20 cellular contexts compared by ENCODE assay signal in genomic region chr7:100689230-100690135, GRCh38. TPM values are rescaled to one million over a fixed set of nuclear protein-coding genes. Genes with fewer than 3 reads are reported as not detected.
DNase-seq lines count a peak whose midpoint lies in the region; ATAC-seq, FAIRE-seq and TF ChIP-seq lines count a peak whose summit lies in the region.
"Had no signal": no experiment of that assay in that cellular context is flagged by ENCODE, and none has a peak within 500 bp of the region (broad histone marks: within the 10 kb centered on the region; RNA-seq: fewer than 3 reads in every experiment).

No MANE protein-coding gene starts in this region.

- peaks cover 23% of the 10 kb centered on the region for H3K79me1 ChIP-seq in neuronal stem cell (ENCODE audit: low read depth, low read length)

- no peak for TF ChIP-seq RAD21 in K562 (CRISPR knock-in tag; conservative IDR thresholded peaks at IDR 0.05 in 1 of 2, IDR thresholded peaks at IDR 0.05 in 1 of 2)

- no peak overlapping the region for H2AFZ ChIP-seq in K562 (ENCODE audit: low read depth, low read length)
- no peak overlapping the region for H2AFZ ChIP-seq in neuronal stem cell (ENCODE audit: low read length)

- H3K4ac ChIP-seq in neuronal stem cell (ENCODE audit: low read length) = no peak overlapping the region

- no peak overlapping the region for H3K4me3 ChIP-seq in HEK293 (ENCODE audit: low read depth, low read length)
- no peak overlapping the region for H3K4me3 ChIP-seq in K562
- no peak overlapping the region for H3K4me3 ChIP-seq in neuronal stem cell (ENCODE audit: low read length in 2 of 2)
- H3K4me3 ChIP-seq: gastroesophageal sphincter, prostate gland, thyroid gland had no signal

- H4K91ac ChIP-seq in neuronal stem cell (ENCODE audit: low read depth, low read length, poor library complexity) = no peak overlapping the region

- no peak overlapping the region for H2BK120ac ChIP-seq in neuronal stem cell (ENCODE audit: low read depth, low read length)

- 91% methylated on average over 18 of the region's 18 CpGs for WGBS in K562 (ENCODE audit: insufficient coverage, low coverage, missing lambda C conversion rate)
- WGBS in neuronal stem cell (ENCODE audit: extremely low coverage in 2 of 2, insufficient read length in 2 of 2, insufficient replicate concordance in 1 of 2), 2 donors = no CpG with 5 or more reads among the region's 18 CpGs

- BruUV-seq in K562 (replicated peaks; lab: Mats Ljungman, UMichigan) = no TSS peak

- in situ Hi-C loops in K562 (cut with MboI) = no loop called here

- peaks cover 0 to 59% of the 10 kb centered on the region in 2 experiments; a peak in 2 of 3 replicates for H3K36me3 ChIP-seq in HEK293 (ENCODE audit: control insufficient read depth in 2 of 2, insufficient read depth in 1 of 2, low read length in 2 of 2)
- H3K36me3 ChIP-seq in K562 (ENCODE audit: control insufficient read depth, insufficient read depth, low read length) = peaks cover 66% of the 10 kb centered on the region; the same call in 2 of the 3 replicates
- H3K36me3 ChIP-seq in neuronal stem cell (replicated peaks in 1 of 2; ENCODE audit: control insufficient read depth in 2 of 2, insufficient read depth in 2 of 2, low read length in 2 of 2) = peaks cover 54 to 75% of the 10 kb centered on the region in 2 donors

- intact Hi-C loops in K562 (cut with micrococcal nuclease) = loop anchor here (2.0 to 5.0 kb wide), 4 partner anchors 47 to 163 kb away; partner anchors contain the start of genes MOSPD3, SLC12A9 and TFR2

- peak; percentile 23 for TF ChIP-seq CTCF in GM10266 (IDR thresholded peaks at IDR 0.05; ENCODE audit: control insufficient read depth, insufficient read depth, low read depth, missing control alignments)
- TF ChIP-seq CTCF in HEK293 (tag by site-specific recombination; IDR thresholded peaks at IDR 0.05) = 0 out of 2 replicates have a peak, but pooled peaks have one; percentile 31
- no peak for TF ChIP-seq CTCF in K562 (IDR thresholded peaks at IDR 0.05 in 2 of 3, conservative IDR thresholded peaks at IDR 0.05 in 1 of 3; ENCODE audit: insufficient read depth in 2 of 3, low read depth in 1 of 3, low read length in 3 of 3)

- CTCF ChIA-PET in HEK293 (lab: Yijun Ruan, JAX) = interaction anchor here (0.6 to 5.5 kb wide), 12 partner anchors 11 to 164 kb away, joined by 3 to 77 read pairs (median 6); partner anchors contain the start of genes FBXO24, LRCH4, POP7 and SLC12A9
- CTCF ChIA-PET in K562 (lab: Yijun Ruan, JAX; ENCODE audit: low intra/inter-chr PET ratio) = interaction anchor here (0.7 to 1.4 kb wide), 2 partner anchors 126 to 212 kb away, joined by 3 to 5 read pairs; no protein-coding TSS in a partner anchor

- TF ChIP-seq EP300 in K562 (IDR thresholded peaks at IDR 0.05; ENCODE audit: low read length) = no peak

- peak; percentile 50 for DNase-seq in GM10266 (ENCODE audit: extremely low spot score)
- DNase-seq in K562 (ENCODE audit: extremely low read depth in 1 of 4, low spot score in 3 of 4) = peak in 2 of 4 experiments; percentile 11 to 14
- no peak for DNase-seq in neuronal stem cell (ENCODE audit: low spot score)
- DNase-seq in cerebellum (ENCODE audit: low spot score) = no peak
- DNase-seq in activated CD8-positive, alpha-beta memory T cell treated with anti-CD3 and anti-CD28 coated beads, Interleukin-2, amount 50 U/mL, for 4 hours = no peak
- DNase-seq in NCI-H69 (lab: John Stamatoyannopoulos, UW) = no peak
- no peak for DNase-seq in RKO (ENCODE audit: low spot score)
- DNase-seq: GOT3; immature natural killer cell; IMR-90; NCI-H1092 treated with DMSO at 0.1 percent for 48 hours; NCI-H2227 treated with DMSO at 0.1 percent for 48 hours; stimulated activated CD4-positive, alpha-beta T cell treated with anti-CD3 and anti-CD28 coated beads, Interleukin-15, amount 100 ng/mL, for 24 hours; thyroid gland had no signal

- no peak overlapping the region for H2BK5ac ChIP-seq in neuronal stem cell (ENCODE audit: low read length)

- peaks cover 57% of the 10 kb centered on the region for H3K79me2 ChIP-seq in K562 (ENCODE audit: control insufficient read depth, insufficient read depth, low read length)

- no peak for ATAC-seq in K562
- ATAC-seq: gastroesophageal sphincter had no signal

- H3K18ac ChIP-seq in neuronal stem cell (ENCODE audit: low read length) = no peak overlapping the region

- H3K27me3 ChIP-seq in K562 (ENCODE audit: control insufficient read depth in 2 of 2, insufficient read depth in 2 of 2, low read length in 2 of 2) (no peaks in the 10 kb centered on the region), neuronal stem cell (ENCODE audit: control insufficient read depth in 3 of 3, insufficient read depth in 3 of 3, low read depth in 1 of 3, low read length in 3 of 3) (no peaks in the 10 kb centered on the region)
- H3K27me3 ChIP-seq: gastroesophageal sphincter, thyroid gland had no signal

- TF ChIP-seq POLR2A in K562 (conservative IDR thresholded peaks at IDR 0.05) = no peak; the same call in 1 of the 2 replicates

- no peak overlapping the region for H3K14ac ChIP-seq in neuronal stem cell (ENCODE audit: low read length)

- no peak overlapping the region for H3K23ac ChIP-seq in neuronal stem cell (ENCODE audit: low read depth, low read length, poor library complexity)

- H3K9me3 ChIP-seq in HEK293 (ENCODE audit: control insufficient read depth, insufficient read depth, low read depth, low read length) (no peaks in the 10 kb centered on the region), K562 (replicated peaks; ENCODE audit: control insufficient read depth, insufficient read depth, low read depth, low read length) (no peaks in the 10 kb centered on the region), neuronal stem cell (replicated peaks in 1 of 2; ENCODE audit: control insufficient read depth in 2 of 2, insufficient read depth in 1 of 2, low read depth in 1 of 2, low read length in 2 of 2) (no peaks in the 10 kb centered on the region)
- H3K9me3 ChIP-seq: gastroesophageal sphincter, prostate gland, thyroid gland had no signal

- H3K27ac ChIP-seq in HEK293 (ENCODE audit: extremely low read depth, low read depth, low read length) (no peak overlapping the region), K562 (ENCODE audit: extremely low read depth, low read depth, low read length) (no peak overlapping the region), neuronal stem cell (replicated peaks; ENCODE audit: low read length) (no peak overlapping the region)
- H3K27ac ChIP-seq: prostate gland, thyroid gland had no signal

- H2BK12ac ChIP-seq in neuronal stem cell (ENCODE audit: low read length) = no peak overlapping the region

- H2BK15ac ChIP-seq in neuronal stem cell (ENCODE audit: low read length) = no peak overlapping the region

- H4K20me1 ChIP-seq in K562 (replicated peaks; ENCODE audit: control insufficient read depth, insufficient read depth, low read length) = peaks cover 24% of the 10 kb centered on the region

- no peak overlapping the region for H2AK5ac ChIP-seq in neuronal stem cell (ENCODE audit: low read depth, low read length)

- FAIRE-seq in K562 (lab: Jason Lieb, UNC) = no peak

- H3K9me1 ChIP-seq in K562 (ENCODE audit: control insufficient read depth, insufficient read depth, low read length) = no peaks in the 10 kb centered on the region

- POLR2A ChIA-PET in HEK293 (lab: Yijun Ruan, JAX) = interaction anchor here (0.5 to 1.1 kb wide), 2 partner anchors 16 to 78 kb away, joined by 3 to 4 read pairs; no protein-coding TSS in a partner anchor
- POLR2A ChIA-PET in K562 (lab: Yijun Ruan, JAX) = interaction anchor here (0.6 to 1.6 kb wide), 8 partner anchors 9 to 216 kb away, joined by 3 to 6 read pairs (median 4); no protein-coding TSS in a partner anchor

- H3K4me1 ChIP-seq in HEK293 (ENCODE audit: control insufficient read depth, insufficient read depth, low read length) = peaks cover 2% of the 10 kb centered on the region; the same call in 1 of the 2 replicates
- peaks cover 17 to 65% of the 10 kb centered on the region in 2 experiments for H3K4me1 ChIP-seq in K562 (replicated peaks in 1 of 2; ENCODE audit: control insufficient read depth in 2 of 2, insufficient read depth in 2 of 2, low read length in 2 of 2)
- H3K4me1 ChIP-seq in neuronal stem cell (ENCODE audit: control insufficient read depth in 2 of 2, insufficient read depth in 1 of 2, low read depth in 1 of 2, low read length in 2 of 2) = peaks cover 9 to 21% of the 10 kb centered on the region in 2 donors

- no peak overlapping the region for H4K8ac ChIP-seq in neuronal stem cell (ENCODE audit: low read depth, low read length)

- H3K4me2 ChIP-seq in K562 (ENCODE audit: insufficient read depth, low read length) (no peak overlapping the region), neuronal stem cell (ENCODE audit: insufficient read depth, low read length, poor library complexity, severe bottlenecking) (no peak overlapping the region)

- H3K9ac ChIP-seq in K562 (ENCODE audit: insufficient read depth in 1 of 2, low read depth in 2 of 2, low read length in 2 of 2) (peak overlapping the region in 1 of 2 experiments; percentile 80; a peak in 2 of 4 replicates), neuronal stem cell (ENCODE audit: low read depth, low read length, poor library complexity) (peak overlapping the region; percentile 57)

RNA-seq across cellular contexts. Expression of gene GIGYF1, which starts 4.6 kb away (rescaled TPM):
- total RNA-seq in K562 (2011; cell fraction: chromatin; rRNA removed; ENCODE audit: low replicate concordance) = 84.5 and 200 TPM in 2 replicates
- total RNA-seq in K562 (2011; cell fraction: nucleolus; rRNA removed) = 145 and 152 TPM in 2 replicates
- total RNA-seq in K562 (2011; cell fraction: nucleoplasm; rRNA removed) = 94.7 and 102 TPM in 2 replicates
- 30.6 and 33.6 TPM in 2 replicates for total RNA-seq in K562 (2014; rRNA removed)
- total RNA-seq in K562 (2014; rRNA removed; fragmentation: Illumina TruSeq; extraction: Trizol) = 7.7 and 8.0 TPM in 2 replicates
- total RNA-seq in K562 (2015; rRNA removed; fragmentation: Illumina TruSeq; extraction: Trizol) = 20.0 and 21.0 TPM in 2 replicates
- total RNA-seq in K562 (2021) = 57.8 and 76.2 TPM in 2 replicates
- 9.7 and 12.7 TPM in 2 replicates for polyA plus RNA-seq in K562 (2011; rRNA removed)
- polyA plus RNA-seq in K562 (2011; cell fraction: cytosol; rRNA removed) = 7.7 and 14.4 TPM in 2 replicates
- polyA plus RNA-seq in K562 (2011; cell fraction: nucleus; rRNA removed) = 110 and 242 TPM in 2 replicates
- polyA plus RNA-seq in K562 (2012) = 26.8 and 38.9 TPM in 2 replicates
- polyA plus RNA-seq in K562 (2014; fragmentation: Illumina TruSeq; extraction: Trizol) = 16.8 and 24.3 TPM in 2 replicates
- 1 to 10 TPM in 1 of 2 experiments, under 1 TPM in 1; 0.56 to 1.6 TPM for polyA plus RNA-seq in K562 (2014; fragmentation: Nextera tagmentation; extraction: Ambion mirVana)
- polyA plus RNA-seq in K562 (2014; rRNA removed) = 39.5 and 59.2 TPM in 2 replicates
- polyA minus RNA-seq in K562 (2011; rRNA and poly(A)+ RNA removed) = 3.1 and 4.1 TPM in 2 replicates
- polyA minus RNA-seq in K562 (2011; cell fraction: cytosol; rRNA and poly(A)+ RNA removed) = 11.6 and 11.9 TPM in 2 replicates
- 40.9 and 52.5 TPM in 2 replicates for polyA minus RNA-seq in K562 (2011; cell fraction: nucleus; rRNA and poly(A)+ RNA removed)
- polyA plus RNA-seq in neuronal stem cell (2013, experiment 1 of 2) = 29.2 TPM
- 28.5 TPM for polyA plus RNA-seq in neuronal stem cell (2013, experiment 2 of 2)
- 20.8 TPM for total RNA-seq in cerebellum

RNA-seq across cellular contexts. Expression of gene GNB2, which starts 15.9 kb away (rescaled TPM):
- total RNA-seq in K562 (2011; cell fraction: chromatin; rRNA removed; ENCODE audit: low replicate concordance) = 52.2 and 165 TPM in 2 replicates
- 119 and 144 TPM in 2 replicates for total RNA-seq in K562 (2011; cell fraction: nucleolus; rRNA removed)
- 70.5 and 76.0 TPM in 2 replicates for total RNA-seq in K562 (2011; cell fraction: nucleoplasm; rRNA removed)
- total RNA-seq in K562 (2014; rRNA removed) (125 and 171 TPM in 2 replicates), K562 (2014; rRNA removed; fragmentation: Illumina TruSeq; extraction: Trizol) (25.4 and 37.1 TPM in 2 replicates), K562 (2015; rRNA removed; fragmentation: Illumina TruSeq; extraction: Trizol) (74.1 and 78.5 TPM in 2 replicates), K562 (2021) (320 and 323 TPM in 2 replicates), cerebellum (49.2 TPM)
- polyA plus RNA-seq in K562 (2011; rRNA removed) (83.8 and 104 TPM in 2 replicates), K562 (2014; fragmentation: Illumina TruSeq; extraction: Trizol) (212 and 251 TPM in 2 replicates), K562 (2014; fragmentation: Nextera tagmentation; extraction: Ambion mirVana) (1 to 10 TPM in 1 of 2 experiments, under 1 TPM in 1; 0.65 to 5.2 TPM), K562 (2014; rRNA removed) (189 and 193 TPM in 2 replicates)
- polyA plus RNA-seq in K562 (2011; cell fraction: cytosol; rRNA removed) = 142 and 275 TPM in 2 replicates
- 125 and 179 TPM in 2 replicates for polyA plus RNA-seq in K562 (2011; cell fraction: nucleus; rRNA removed)
- polyA plus RNA-seq in K562 (2012) = 243 and 314 TPM in 2 replicates
- polyA minus RNA-seq in K562 (2011; rRNA and poly(A)+ RNA removed) = 21.4 and 50.9 TPM in 2 replicates
- polyA minus RNA-seq in K562 (2011; cell fraction: cytosol; rRNA and poly(A)+ RNA removed) = 89.4 and 98.0 TPM in 2 replicates
- polyA minus RNA-seq in K562 (2011; cell fraction: nucleus; rRNA and poly(A)+ RNA removed) = 23.0 and 27.4 TPM in 2 replicates
- 110 TPM for polyA plus RNA-seq in neuronal stem cell (2013, experiment 1 of 2)
- 110 TPM for polyA plus RNA-seq in neuronal stem cell (2013, experiment 2 of 2)

RNA-seq across cellular contexts. Expression of gene POP7, which starts 16.4 kb away (rescaled TPM):
- 7.9 and 28.1 TPM in 2 replicates for total RNA-seq in K562 (2011; cell fraction: chromatin; rRNA removed; ENCODE audit: low replicate concordance)
- 39.7 and 46.0 TPM in 2 replicates for total RNA-seq in K562 (2011; cell fraction: nucleolus; rRNA removed)
- 24.5 and 27.6 TPM in 2 replicates for total RNA-seq in K562 (2011; cell fraction: nucleoplasm; rRNA removed)
- total RNA-seq in K562 (2014; rRNA removed) (150 and 214 TPM in 2 replicates), K562 (2014; rRNA removed; fragmentation: Illumina TruSeq; extraction: Trizol) (46.7 and 49.9 TPM in 2 replicates), K562 (2015; rRNA removed; fragmentation: Illumina TruSeq; extraction: Trizol) (115 TPM in 2 replicates), K562 (2021) (109 TPM in 2 replicates), cerebellum (21.7 TPM)
- polyA plus RNA-seq in K562 (2011; rRNA removed) (43.3 and 68.9 TPM in 2 replicates), K562 (2014; fragmentation: Illumina TruSeq; extraction: Trizol) (46.0 and 87.4 TPM in 2 replicates), K562 (2014; fragmentation: Nextera tagmentation; extraction: Ambion mirVana) (10 to 100 TPM; 11.5 to 27.1 TPM), K562 (2014; rRNA removed) (163 and 191 TPM in 2 replicates)
- 72.5 and 209 TPM in 2 replicates for polyA plus RNA-seq in K562 (2011; cell fraction: cytosol; rRNA removed)
- polyA plus RNA-seq in K562 (2011; cell fraction: nucleus; rRNA removed) = 33.6 and 51.3 TPM in 2 replicates
- 73.1 and 110 TPM in 2 replicates for polyA plus RNA-seq in K562 (2012)
- 7.4 and 14.3 TPM in 2 replicates for polyA minus RNA-seq in K562 (2011; rRNA and poly(A)+ RNA removed)
- 17.0 and 39.1 TPM in 2 replicates for polyA minus RNA-seq in K562 (2011; cell fraction: cytosol; rRNA and poly(A)+ RNA removed)
- 11.8 and 12.6 TPM in 2 replicates for polyA minus RNA-seq in K562 (2011; cell fraction: nucleus; rRNA and poly(A)+ RNA removed)
- polyA plus RNA-seq in neuronal stem cell (2013, experiment 1 of 2) = 50.2 TPM
- polyA plus RNA-seq in neuronal stem cell (2013, experiment 2 of 2) = 53.7 TPM

RNA-seq across cellular contexts. Expression of gene EPO, which starts 30.8 kb away (rescaled TPM):
- 0.60 TPM in 1 of 2 replicates, not detected in the other for total RNA-seq in K562 (2011; cell fraction: chromatin; rRNA removed; ENCODE audit: low replicate concordance)
- 0.26 and 0.33 TPM in 2 replicates for total RNA-seq in K562 (2011; cell fraction: nucleolus; rRNA removed)
- total RNA-seq in K562 (2011; cell fraction: nucleoplasm; rRNA removed) = not detected in 2 replicates
- total RNA-seq in K562 (2014; rRNA removed) = 0.20 TPM in 1 of 2 replicates, not detected in the other
- not detected in 2 replicates for total RNA-seq in K562 (2014; rRNA removed; fragmentation: Illumina TruSeq; extraction: Trizol)
- not detected in 2 replicates for total RNA-seq in K562 (2015; rRNA removed; fragmentation: Illumina TruSeq; extraction: Trizol)
- not detected in 2 replicates for total RNA-seq in K562 (2021)
- polyA plus RNA-seq in K562 (2011; rRNA removed) = 0.07 and 0.20 TPM in 2 replicates
- polyA plus RNA-seq in K562 (2011; cell fraction: cytosol; rRNA removed) = 0.12 and 0.15 TPM in 2 replicates
- polyA plus RNA-seq in K562 (2011; cell fraction: nucleus; rRNA removed) = 0.29 and 0.53 TPM in 2 replicates
- 0.10 TPM in 1 of 2 replicates, not detected in the other for polyA plus RNA-seq in K562 (2012)
- polyA plus RNA-seq in K562 (2014; fragmentation: Illumina TruSeq; extraction: Trizol) = not detected in 2 replicates
- under 1 TPM in 1 of 2 experiments, not detected in 1; 0.06 TPM for polyA plus RNA-seq in K562 (2014; fragmentation: Nextera tagmentation; extraction: Ambion mirVana)
- polyA plus RNA-seq in K562 (2014; rRNA removed) = 0.41 TPM in 1 of 2 replicates, not detected in the other
- not detected in 2 replicates for polyA minus RNA-seq in K562 (2011; rRNA and poly(A)+ RNA removed)
- polyA minus RNA-seq in K562 (2011; cell fraction: cytosol; rRNA and poly(A)+ RNA removed) = not detected in 2 replicates
- polyA minus RNA-seq in K562 (2011; cell fraction: nucleus; rRNA and poly(A)+ RNA removed) = not detected in 2 replicates
- polyA plus RNA-seq in neuronal stem cell (2013, experiment 1 of 2) = 0.07 TPM
- polyA plus RNA-seq in neuronal stem cell (2013, experiment 2 of 2) = 0.14 TPM
- not detected for total RNA-seq in cerebellum
- total RNA-seq: gastroesophageal sphincter, IMR-90, mononuclear cell, thyroid gland had no signal
- polyA plus RNA-seq: CD14-positive monocyte, immature natural killer cell, IMR-90 had no signal

RNA-seq across cellular contexts. Expression of gene ACTL6B, which starts 33.2 kb away (rescaled TPM):
- total RNA-seq in K562 (2011; cell fraction: chromatin; rRNA removed; ENCODE audit: low replicate concordance) = not detected in 2 replicates
- total RNA-seq in K562 (2011; cell fraction: nucleolus; rRNA removed) = not detected in 2 replicates
- total RNA-seq in K562 (2011; cell fraction: nucleoplasm; rRNA removed) = not detected in 2 replicates
- total RNA-seq in K562 (2014; rRNA removed) (not detected in 2 replicates), K562 (2014; rRNA removed; fragmentation: Illumina TruSeq; extraction: Trizol) (not detected in 2 replicates), K562 (2015; rRNA removed; fragmentation: Illumina TruSeq; extraction: Trizol) (not detected in 2 replicates), K562 (2021) (not detected in 2 replicates), cerebellum (58.7 TPM)
- polyA plus RNA-seq in K562 (2011; rRNA removed) (not detected in 2 replicates), K562 (2014; fragmentation: Illumina TruSeq; extraction: Trizol) (not detected in 2 replicates), K562 (2014; fragmentation: Nextera tagmentation; extraction: Ambion mirVana) (not detected), K562 (2014; rRNA removed) (not detected in 2 replicates)
- not detected in 2 replicates for polyA plus RNA-seq in K562 (2011; cell fraction: cytosol; rRNA removed)
- not detected in 2 replicates for polyA plus RNA-seq in K562 (2011; cell fraction: nucleus; rRNA removed)
- polyA plus RNA-seq in K562 (2012) = not detected in 2 replicates
- polyA minus RNA-seq in K562 (2011; rRNA and poly(A)+ RNA removed) = not detected in 2 replicates
- not detected in 2 replicates for polyA minus RNA-seq in K562 (2011; cell fraction: cytosol; rRNA and poly(A)+ RNA removed)
- not detected in 2 replicates for polyA minus RNA-seq in K562 (2011; cell fraction: nucleus; rRNA and poly(A)+ RNA removed)
- 0.07 TPM for polyA plus RNA-seq in neuronal stem cell (2013, experiment 1 of 2)
- polyA plus RNA-seq in neuronal stem cell (2013, experiment 2 of 2) = 0.04 TPM
- total RNA-seq: IMR-90, mononuclear cell, SK-MEL-5 had no signal
- polyA plus RNA-seq: CD14-positive monocyte, immature natural killer cell, IMR-90 had no signal

Comparison
In these comparisons a context has a peak if more than half of its experiments do, and no peak if none do; other contexts are left out.
1. CTCF ChIP-seq: peak in GM10266 (single experiment) and HEK293 (single experiment); none in K562 (0 of 3).